1 cellular context compared by ENCODE assay signal in genomic region chr16:15154650-15155562, GRCh38.
A peak's percentile ranks its signal among the peaks of the same experiment; 100 is the strongest.
TF ChIP-seq lines count a peak whose summit lies in the region.
"Not testable (repeated sequence)": the region's sequence is repeated elsewhere in the genome, so short reads cannot be mapped to it uniquely, and the experiment has no call there.

No MANE protein-coding gene starts in this region.

TF ChIP-seq in HepG2, 621 proteins besides CTCF, POLR2A, EP300 and RAD21 (continued from another document and continues in another):
- TF ChIP-seq ARNT2 (CRISPR knock-in tag; IDR thresholded peaks at IDR 0.05; ENCODE audit: low read depth) (peak; percentile 39; the same call in 1 of the 2 replicates), GABPA (IDR thresholded peaks at IDR 0.05; ENCODE audit: low read depth, low read length) (peak; percentile 40), GABPA (CRISPR knock-in tag; IDR thresholded peaks at IDR 0.05; ENCODE audit: low read depth) (peak; percentile 76), ZBTB10 (CRISPR knock-in tag; IDR thresholded peaks at IDR 0.05; ENCODE audit: borderline replicate concordance) (0 out of 2 replicates have a peak, but pooled peaks have one; percentile 57), KDM2A (CRISPR knock-in tag; IDR thresholded peaks at IDR 0.05; ENCODE audit: borderline replicate concordance, low read depth) (peak; percentile 91), ZNF704 (CRISPR knock-in tag; IDR thresholded peaks at IDR 0.05; ENCODE audit: borderline replicate concordance) (0 out of 2 replicates have a peak, but pooled peaks have one; percentile 62), ZNF280B (CRISPR knock-in tag; IDR thresholded peaks at IDR 0.05; ENCODE audit: borderline replicate concordance) (peak; percentile 62; the same call in 1 of the 2 replicates), RXRA (CRISPR knock-in tag; IDR thresholded peaks at IDR 0.05) (peak; percentile 80; the same call in 1 of the 2 replicates), ATF2 (CRISPR knock-in tag; IDR thresholded peaks at IDR 0.05) (peak; percentile 35; the same call in 1 of the 2 replicates), THAP11 (CRISPR knock-in tag; IDR thresholded peaks at IDR 0.05) (peak; percentile 81), NCOA2 (CRISPR knock-in tag; IDR thresholded peaks at IDR 0.05) (peak; percentile 44; the same call in 1 of the 2 replicates), E2F5 (CRISPR knock-in tag; conservative IDR thresholded peaks at IDR 0.05) (0 out of 2 replicates have a peak, but pooled peaks have one; percentile 37), ZHX2 (CRISPR knock-in tag; IDR thresholded peaks at IDR 0.05; ENCODE audit: borderline replicate concordance) (peak; percentile 81; the same call in 1 of the 2 replicates), SAP130 (CRISPR knock-in tag; IDR thresholded peaks at IDR 0.05; ENCODE audit: low read depth) (peak; percentile 93), HOXA3 (CRISPR knock-in tag; IDR thresholded peaks at IDR 0.05) (peak; percentile 86), HDAC2 (CRISPR knock-in tag; IDR thresholded peaks at IDR 0.05) (peak; percentile 80), ZNF800 (CRISPR knock-in tag; IDR thresholded peaks at IDR 0.05) (peak; percentile 87), ZMYM2 (CRISPR knock-in tag; IDR thresholded peaks at IDR 0.05) (peak; percentile 72; the same call in 1 of the 2 replicates), ZGPAT (CRISPR knock-in tag; IDR thresholded peaks at IDR 0.05) (peak; percentile 83), DR1 (CRISPR knock-in tag; IDR thresholded peaks at IDR 0.05) (0 out of 2 replicates have a peak, but pooled peaks have one; percentile 48), KMT2A (CRISPR knock-in tag; IDR thresholded peaks at IDR 0.05) (0 out of 2 replicates have a peak, but pooled peaks have one; percentile 41), MXD4 (CRISPR knock-in tag; IDR thresholded peaks at IDR 0.05) (peak; percentile 81; the same call in 1 of the 2 replicates), BORCS8-MEF2B (CRISPR knock-in tag; IDR thresholded peaks at IDR 0.05) (peak; percentile 63; the same call in 1 of the 2 replicates), KLF6 (CRISPR knock-in tag; IDR thresholded peaks at IDR 0.05) (peak; percentile 30; the same call in 1 of the 2 replicates), ELF3 (CRISPR knock-in tag; IDR thresholded peaks at IDR 0.05) (peak; percentile 75; the same call in 1 of the 2 replicates), ZNF563 (CRISPR knock-in tag; IDR thresholded peaks at IDR 0.05) (peak; percentile 61; the same call in 1 of the 2 replicates), ZNF329 (CRISPR knock-in tag; IDR thresholded peaks at IDR 0.05; ENCODE audit: low read depth) (0 out of 2 replicates have a peak, but pooled peaks have one; percentile 53), ZNF350 (CRISPR knock-in tag; IDR thresholded peaks at IDR 0.05; ENCODE audit: borderline replicate concordance, low read depth) (0 out of 2 replicates have a peak, but pooled peaks have one; percentile 38), KAT8 (CRISPR knock-in tag; IDR thresholded peaks at IDR 0.05) (peak; percentile 60; the same call in 1 of the 2 replicates), ELF1 (CRISPR knock-in tag; IDR thresholded peaks at IDR 0.05) (peak; percentile 80), RBFOX2 (IDR thresholded peaks at IDR 0.05; ENCODE audit: low read depth, low read length) (peak; percentile 82), GATAD1 (CRISPR knock-in tag; IDR thresholded peaks at IDR 0.05) (peak; percentile 72), SOX13 (CRISPR knock-in tag; conservative IDR thresholded peaks at IDR 0.05 in 1 of 2, IDR thresholded peaks at IDR 0.05 in 1 of 2) (0 out of 4 replicates have a peak, but pooled peaks of 1 of the 2 experiments have one; percentile 40), SOX5 (CRISPR knock-in tag; IDR thresholded peaks at IDR 0.05; ENCODE audit: borderline replicate concordance) (peak; percentile 48; the same call in 1 of the 2 replicates), PITX1 (CRISPR knock-in tag; IDR thresholded peaks at IDR 0.05) (peak; percentile 49; the same call in 1 of the 2 replicates), NFKBIZ (CRISPR knock-in tag; IDR thresholded peaks at IDR 0.05) (peak; percentile 58; the same call in 1 of the 2 replicates), ZFP37 (CRISPR knock-in tag; IDR thresholded peaks at IDR 0.05; ENCODE audit: borderline replicate concordance) (peak; percentile 52; the same call in 1 of the 2 replicates), TFDP1 (CRISPR knock-in tag; IDR thresholded peaks at IDR 0.05; ENCODE audit: borderline replicate concordance) (peak; percentile 87; the same call in 1 of the 2 replicates), SKI (IDR thresholded peaks at IDR 0.05; ENCODE audit: partially characterized antibody) (peak; percentile 50), FOXP1 (CRISPR knock-in tag; IDR thresholded peaks at IDR 0.05) (peak; percentile 35; the same call in 1 of the 2 replicates)
- TF ChIP-seq ZHX2 (IDR thresholded peaks at IDR 0.05; ENCODE audit: low read depth); SOX13 (IDR thresholded peaks at IDR 0.05); FOXP1 (IDR thresholded peaks at IDR 0.05): not testable (repeated sequence)
